ENCODE assay signal across 12 cellular contexts in genomic region chr16:66923247-66923851, GRCh38. TPM values are rescaled to one million over a fixed set of nuclear protein-coding genes. Genes with fewer than 3 reads are reported as not detected.
A peak's percentile ranks its signal among the peaks of the same experiment; 100 is the strongest.
DNase-seq lines count a peak whose midpoint lies in the region; ATAC-seq and TF ChIP-seq lines count a peak whose summit lies in the region.
"Had no signal": no experiment of that assay in that cellular context is flagged by ENCODE, and none has a peak within 500 bp of the region (broad histone marks: within the 10 kb centered on the region; RNA-seq: fewer than 3 reads in every experiment).

No MANE protein-coding gene starts in this region.

- H3K4me3 ChIP-seq in right cardiac atrium (ENCODE audit: low read length) (peak overlapping the region; percentile 67), testis (no peak overlapping the region), mesendoderm (ENCODE audit: low read length) (no peak overlapping the region)

- no peaks in the 10 kb centered on the region for H3K9me3 ChIP-seq in right cardiac atrium (ENCODE audit: control insufficient read depth, low read length)
- H3K9me3 ChIP-seq in testis: no peaks in the 10 kb centered on the region

- H4K8ac ChIP-seq in mesendoderm (ENCODE audit: low read depth, low read length): no peak overlapping the region

- H2AK5ac ChIP-seq in mesendoderm (ENCODE audit: low read length): no peak overlapping the region

- no peak overlapping the region for H3K4ac ChIP-seq in mesendoderm (ENCODE audit: low read depth, low read length)

- H2BK15ac ChIP-seq in mesendoderm (replicated peaks; ENCODE audit: low read depth): no peak overlapping the region

- H2BK120ac ChIP-seq in mesendoderm (ENCODE audit: low read depth, low read length): no peak overlapping the region

- H3K27me3 ChIP-seq in right cardiac atrium (ENCODE audit: control insufficient read depth, insufficient read depth) (no peaks in the 10 kb centered on the region), testis (no peaks in the 10 kb centered on the region), mesendoderm (ENCODE audit: insufficient read depth, low read length, poor library complexity) (peaks cover 18% of the 10 kb centered on the region)

- H4K5ac ChIP-seq in mesendoderm (ENCODE audit: low read length): no peak overlapping the region

- no peak overlapping the region for H3K4me2 ChIP-seq in mesendoderm (ENCODE audit: low read length)

- ATAC-seq in right cardiac atrium (peak in 1 of 2 donors; percentile 0), HG03521 (IDR thresholded peaks at IDR 0.05; ENCODE audit: unreplicated experiment) (no peak)
- ATAC-seq: T-helper 17 cell had no signal

- no peak overlapping the region for H3K18ac ChIP-seq in mesendoderm (ENCODE audit: low read length)

- WGBS in right cardiac atrium: 43% methylated on average over 20 of the region's 20 CpGs
- WGBS in testis, 2 donors: 55 to 69% methylated on average over 19 to 20 of the region's 20 CpGs
- no CpG with 5 or more reads among the region's 20 CpGs for WGBS in mesendoderm (ENCODE audit: extremely low coverage, insufficient coverage, low lambda C conversion rate)

- DNase-seq in NCI-H1092 (lab: John Stamatoyannopoulos, UW): peak; percentile 83
- peak; percentile 76 for DNase-seq in astrocyte of the hippocampus (ENCODE audit: low read depth, low spot score)
- DNase-seq in right cardiac atrium: peak in 2 of 3 donors; percentile 79 to 83
- DNase-seq in testis: peak; percentile 58
- DNase-seq in NK-92 treated with Interleukin-12 subunit alpha and Interleukin-12 subunit beta, amount 100 ng/mL, for 24 hours (lab: John Stamatoyannopoulos, UW): no peak
- no peak for DNase-seq in activated CD4-positive, alpha-beta T cell treated with anti-CD3 and anti-CD28 coated beads for 48 hours
- DNase-seq in mesendoderm: no peak
- DNase-seq: activated gamma-delta T cell, NCI-H146, T-helper 17 cell had no signal

- intact Hi-C loops in right cardiac atrium (cut with DNase I): no loop called here
- intact Hi-C loops in testis (cut with DNase I; ENCODE audit: low total_unique reads): no loop called here

- no peak overlapping the region for H3K23ac ChIP-seq in mesendoderm (ENCODE audit: low read length)

- no peaks in the 10 kb centered on the region for H3K79me1 ChIP-seq in mesendoderm (ENCODE audit: low read length)

- H3K36me3 ChIP-seq in testis (ENCODE audit: low read depth, missing control alignments): no peaks in the 10 kb centered on the region
- no peaks in the 10 kb centered on the region for H3K36me3 ChIP-seq in mesendoderm (ENCODE audit: control insufficient read depth, insufficient read depth, low read length)

- no peaks in the 10 kb centered on the region for H3K79me2 ChIP-seq in mesendoderm (ENCODE audit: control insufficient read depth, insufficient read depth, low read length)

- peaks cover 8% of the 10 kb centered on the region for H3K4me1 ChIP-seq in right cardiac atrium (ENCODE audit: control insufficient read depth, insufficient read depth, low read length)
- peaks cover 39% of the 10 kb centered on the region for H3K4me1 ChIP-seq in testis
- no peaks in the 10 kb centered on the region for H3K4me1 ChIP-seq in mesendoderm (ENCODE audit: control insufficient read depth, low read depth, low read length)

- H2BK5ac ChIP-seq in mesendoderm (ENCODE audit: low read length): no peak overlapping the region

- no peak for TF ChIP-seq POLR2A in testis (IDR thresholded peaks at IDR 0.05)

- H3K9ac ChIP-seq in mesendoderm (ENCODE audit: low read length): no peak overlapping the region

- no peak overlapping the region for H3K56ac ChIP-seq in mesendoderm (ENCODE audit: low read length)

- H3K27ac ChIP-seq in right cardiac atrium (ENCODE audit: low read length) (peak overlapping the region; percentile 58), testis (peak overlapping the region; percentile 51 to 65), mesendoderm (ENCODE audit: low read depth, low read length) (no peak overlapping the region)

- no peak for TF ChIP-seq CTCF in testis (IDR thresholded peaks at IDR 0.05)

RNA-seq across cellular contexts. Expression of gene RRAD, which starts 2.0 kb away (rescaled TPM):
- total RNA-seq in right cardiac atrium (100 to 1,000 TPM; 135 to 299 (median 142) TPM), testis (10 to 100 TPM; 12.4 to 19.4 TPM)
- polyA plus RNA-seq in right cardiac atrium (375 TPM), testis (ENCODE audit: insufficient read depth, low read depth, low replicate concordance) (9.1 TPM)
- 0.06 TPM for polyA plus RNA-seq in mesendoderm (2013, experiment 1 of 2)
- 0.04 TPM for polyA plus RNA-seq in mesendoderm (2013, experiment 2 of 2)

RNA-seq across cellular contexts. Expression of gene CDH16, which starts 4.7 kb away (rescaled TPM):
- total RNA-seq in right cardiac atrium (under 1 TPM; 0.38 to 0.97 (median 0.65) TPM), testis (under 1 TPM; 0.31 to 0.39 TPM)
- polyA plus RNA-seq in right cardiac atrium (0.50 TPM), testis (ENCODE audit: insufficient read depth, low read depth, low replicate concordance) (2.7 TPM)
- not detected for polyA plus RNA-seq in mesendoderm (2013, experiment 1 of 2)
- polyA plus RNA-seq in mesendoderm (2013, experiment 2 of 2): not detected
- total RNA-seq: osteocyte, T-helper 17 cell had no signal

RNA-seq across cellular contexts. Expression of gene CIAO2B, which starts 10.9 kb away (rescaled TPM):
- total RNA-seq in right cardiac atrium (100 to 1,000 TPM in 2 of 4 donors, 10 to 100 TPM in 2; 82.8 to 104 (median 100) TPM), testis (100 to 1,000 TPM; 113 to 179 TPM)
- polyA plus RNA-seq in right cardiac atrium (239 TPM), testis (ENCODE audit: insufficient read depth, low read depth, low replicate concordance) (145 TPM)
- 80.8 TPM for polyA plus RNA-seq in mesendoderm (2013, experiment 1 of 2)
- polyA plus RNA-seq in mesendoderm (2013, experiment 2 of 2): 79.9 TPM

RNA-seq across cellular contexts. Expression of gene CES2, which starts 12.0 kb away (rescaled TPM):
- total RNA-seq in right cardiac atrium: 10 to 100 TPM; 32.4 to 47.6 (median 37.1) TPM
- 46.1 TPM for polyA plus RNA-seq in right cardiac atrium
- total RNA-seq in testis: 10 to 100 TPM; 49.1 to 51.9 TPM
- 34.4 TPM for polyA plus RNA-seq in testis (ENCODE audit: insufficient read depth, low read depth, low replicate concordance)
- 7.7 TPM for polyA plus RNA-seq in mesendoderm (2013, experiment 1 of 2)
- polyA plus RNA-seq in mesendoderm (2013, experiment 2 of 2): 7.8 TPM

RNA-seq across cellular contexts. Expression of gene CES3, which starts 37.7 kb away (rescaled TPM):
- total RNA-seq in right cardiac atrium (1 to 10 TPM in 2 of 4 donors, under 1 TPM in 2; 0.88 to 1.3 (median 0.98) TPM), testis (1 to 10 TPM; 4.1 to 4.5 TPM)
- polyA plus RNA-seq in right cardiac atrium (0.48 TPM), testis (ENCODE audit: insufficient read depth, low read depth, low replicate concordance) (1.5 TPM)
- 0.46 TPM for polyA plus RNA-seq in mesendoderm (2013, experiment 1 of 2)
- polyA plus RNA-seq in mesendoderm (2013, experiment 2 of 2): 0.42 TPM

Comparison
In these comparisons a context has a peak if more than half of its experiments do, and no peak if none do; other contexts are left out.
1. DNase-seq: peak in NCI-H1092 (single experiment), astrocyte of the hippocampus (single experiment), right cardiac atrium (2 of 3) and testis (single experiment); none in NK-92 treated with Interleukin-12 subunit alpha and Interleukin-12 subunit beta, amount 100 ng/mL, for 24 hours (single experiment), activated CD4-positive, alpha-beta T cell treated with anti-CD3 and anti-CD28 coated beads for 48 hours (single experiment) and mesendoderm (single experiment).
2. RNA of gene RRAD, which starts 2.0 kb away (total RNA-seq): 135 to 299 TPM in right cardiac atrium; 12.4 to 19.4 TPM in testis; every median in the first group is over 4 times any median in the second.